8 cellular contexts compared by ENCODE assay signal in genomic region chr2:87456477-87457128, GRCh38.
DNase-seq lines count a peak whose midpoint lies in the region; ATAC-seq and TF ChIP-seq lines count a peak whose summit lies in the region.
"Not testable (repeated sequence)": the region's sequence is repeated elsewhere in the genome, so short reads cannot be mapped to it uniquely, and the experiment has no call there.

No MANE protein-coding gene starts in this region.

- H3K27ac ChIP-seq in sigmoid colon = peak overlapping the region; percentile 35 to 80 (median 60)

- H3K4me1 ChIP-seq in sigmoid colon = peaks cover 0 to 12% (median 5%) of the 10 kb centered on the region in 4 donors

- not testable (repeated sequence) for H3K27me3 ChIP-seq in BJ (ENCODE audit: control insufficient read depth, insufficient read depth, low read length); sigmoid colon

- not testable (repeated sequence) for H3K36me3 ChIP-seq in BJ (ENCODE audit: control insufficient read depth, insufficient read depth, low read length); sigmoid colon

- WGBS in sigmoid colon, 2 donors = 42 to 47% methylated on average over 10 of the region's 17 CpGs

- H3K4me3 ChIP-seq in BJ (ENCODE audit: low read depth, low read length) (peak overlapping the region; percentile 47), sigmoid colon (peak overlapping the region in 1 of 4 donors; percentile 9)

- peaks cover 11% of the 10 kb centered on the region for H3K36me3 Mint-ChIP-seq in T-helper 2 cell treated with Interferon-gamma antibody and Interleukin-4, amounts not matched to agents 5 μg/mL and 100 μg/mL, for 36 hours (ENCODE audit: low read depth)

- H3K27ac Mint-ChIP-seq in T-helper 2 cell treated with Interferon-gamma antibody and Interleukin-4, amounts not matched to agents 5 μg/mL and 100 μg/mL, for 36 hours = peak overlapping the region; percentile 81

- CTCF ChIA-PET in BJ (lab: Yijun Ruan, JAX) = not testable (repeated sequence)

- H3K4me1 Mint-ChIP-seq in T-helper 2 cell treated with Interferon-gamma antibody and Interleukin-4, amounts not matched to agents 5 μg/mL and 100 μg/mL, for 36 hours (ENCODE audit: low read depth) = peaks cover 22% of the 10 kb centered on the region

- ATAC-seq in GM19023 (IDR thresholded peaks at IDR 0.05; ENCODE audit: unreplicated experiment) (peak; percentile 71), HG02678 (IDR thresholded peaks at IDR 0.05; ENCODE audit: unreplicated experiment) (peak; percentile 71), left ventricle myocardium superior (peak; percentile 53)

- POLR2A ChIA-PET in BJ (lab: Charles Lee) = not testable (repeated sequence)

- H3K9me3 ChIP-seq in sigmoid colon = not testable (repeated sequence)

- not testable (repeated sequence) for H3K9me3 Mint-ChIP-seq in T-helper 2 cell treated with Interferon-gamma antibody and Interleukin-4, amounts not matched to agents 5 μg/mL and 100 μg/mL, for 36 hours

- intact Hi-C loops in left ventricle myocardium superior (cut with micrococcal nuclease); sigmoid colon (cut with DNase I): not testable (repeated sequence)

- not testable (repeated sequence) for H3K27me3 Mint-ChIP-seq in T-helper 2 cell treated with Interferon-gamma antibody and Interleukin-4, amounts not matched to agents 5 μg/mL and 100 μg/mL, for 36 hours (ENCODE audit: low read depth)

- TF ChIP-seq POLR2A in sigmoid colon (IDR thresholded peaks at IDR 0.05) = not testable (repeated sequence)

- TF ChIP-seq CTCF in BJ (IDR thresholded peaks at IDR 0.05; ENCODE audit: insufficient read depth, low read depth, low read length); sigmoid colon (IDR thresholded peaks at IDR 0.05): not testable (repeated sequence)

- not testable (repeated sequence) for DNase-seq in BJ (ENCODE audit: low read depth); left ventricle myocardium superior; sigmoid colon
- peak; percentile 35 for DNase-seq in HK-2 (ENCODE audit: unreplicated experiment)
- DNase-seq in T-helper 2 cell treated with Interferon-gamma antibody and Interleukin-4, amounts not matched to agents 5 μg/mL and 100 μg/mL, for 36 hours (ENCODE audit: low spot score) = peak; percentile 27
- peak; percentile 41 for DNase-seq in astrocyte of the hippocampus (ENCODE audit: low read depth, low spot score)

- not testable (repeated sequence) for TF ChIP-seq EP300 in sigmoid colon (IDR thresholded peaks at IDR 0.05)

- H3K4me3 Mint-ChIP-seq in T-helper 2 cell treated with Interferon-gamma antibody and Interleukin-4, amounts not matched to agents 5 μg/mL and 100 μg/mL, for 36 hours = peak overlapping the region; percentile 87
